38 cellular contexts compared by ENCODE assay signal in genomic region chr7:49137978-49138377, GRCh38.
"Had no signal": no experiment of that assay in that cellular context is flagged by ENCODE, and none has a peak within 500 bp of the region (broad histone marks: within the 10 kb centered on the region; RNA-seq: fewer than 3 reads in every experiment).

No MANE protein-coding gene starts in this region.

- H3K4me3 Mint-ChIP-seq: activated B cell treated with CpG ODN at 0.5 μM for 24 hours; activated CD4-positive, alpha-beta memory T cell treated with anti-CD3 and anti-CD28 coated beads for 36 hours; activated CD4-positive, alpha-beta T cell treated with anti-CD3 and anti-CD28 coated beads, Interleukin-2, amount 10 ng/mL, durations not matched to agents 24 days and 14 days; activated CD8-positive, alpha-beta T cell treated with anti-CD3 and anti-CD28 coated beads for 36 hours; activated naive CD4-positive, alpha-beta T cell treated with anti-CD3 and anti-CD28 coated beads for 36 hours; activated naive CD8-positive, alpha-beta T cell treated with anti-CD3 and anti-CD28 coated beads for 36 hours; activated T-cell treated with anti-CD3 and anti-CD28 coated beads, Interleukin-2, amount 50 U/mL, for 4 hours; activated T-cell treated with anti-CD3 and anti-CD28 coated beads, Interleukin-2, amount 50 U/mL, for 72 hours; activated T-helper 1 cell treated with anti-CD3 and anti-CD28 coated beads, Interleukin-12 subunit alpha, Interleukin-12 subunit beta, Interleukin-2, Interleukin-4 antibody, amounts not matched to agents 30 ng/mL and 10 ng/mL and 1 ng/mL, durations not matched to agents 14 hours and 24 hours and 36 hours; activated T-helper 17 cell treated with anti-CD3 and anti-CD28 coated beads, Interleukin-2, amount 50 U/mL, for 72 hours; central memory CD8-positive, alpha-beta T cell; T-cell; T-helper 17 cell had no signal

- FAIRE-seq: astrocyte, bronchial epithelial cell, TTC549 had no signal

- H3K36me3 ChIP-seq: adrenal gland, brain microvascular endothelial cell, cardiac muscle cell had no signal

- H3K27ac ChIP-seq: adrenal gland, body of pancreas, brain microvascular endothelial cell, cardiac muscle cell, VCaP had no signal

- H3K4me1 Mint-ChIP-seq: activated B cell treated with CpG ODN at 0.5 μM for 24 hours; activated CD4-positive, alpha-beta T cell treated with anti-CD3 and anti-CD28 coated beads, Interleukin-2, amount 10 ng/mL, durations not matched to agents 24 days and 14 days; activated naive CD8-positive, alpha-beta T cell treated with anti-CD3 and anti-CD28 coated beads for 36 hours; activated T-helper 17 cell treated with anti-CD3 and anti-CD28 coated beads, Interleukin-2, amount 50 U/mL, for 72 hours; central memory CD8-positive, alpha-beta T cell; T-cell; T-helper 17 cell had no signal

- H3K27me3 ChIP-seq: adrenal gland, body of pancreas, brain microvascular endothelial cell, cardiac muscle cell had no signal

- DNase-seq: activated B cell treated with CpG ODN at 0.5 μM for 24 hours; activated CD4-positive, alpha-beta memory T cell treated with anti-CD3 and anti-CD28 coated beads for 36 hours; activated CD4-positive, alpha-beta T cell treated with anti-CD3 and anti-CD28 coated beads for 4 hours; activated CD4-positive, alpha-beta T cell treated with anti-CD3 and anti-CD28 coated beads, Interleukin-2, amount 10 ng/mL, durations not matched to agents 24 days and 14 days; activated CD4-positive, alpha-beta T cell treated with anti-CD3 and anti-CD28 coated beads, Interleukin-2, amount 50 U/mL, for 1 hour; activated CD4-positive, alpha-beta T cell treated with anti-CD3 and anti-CD28 coated beads, Interleukin-2, amount 50 U/mL, for 4 hours; activated CD4-positive, CD25-positive, alpha-beta regulatory T cell treated with anti-CD3 and anti-CD28 coated beads, Interleukin-2, amount 50 U/mL, for 72 hours; activated CD8-positive, alpha-beta memory T cell treated with anti-CD3 and anti-CD28 coated beads, Interleukin-2, amount 50 U/mL, for 4 hours; activated CD8-positive, alpha-beta T cell treated with anti-CD3 and anti-CD28 coated beads for 36 hours; activated effector memory CD4-positive, alpha-beta T cell treated with anti-CD3 and anti-CD28 coated beads, Interleukin-2, amount 50 U/mL, for 16 hours; activated gamma-delta T cell treated with Interleukin-2 at 50 U/mL for 16 hours; activated naive CD4-positive, alpha-beta T cell; activated naive CD4-positive, alpha-beta T cell treated with anti-CD3 and anti-CD28 coated beads for 36 hours; activated naive CD4-positive, alpha-beta T cell treated with anti-CD3 and anti-CD28 coated beads, Interleukin-2, amount 50 U/mL, for 16 hours; activated naive CD8-positive, alpha-beta T cell treated with anti-CD3 and anti-CD28 coated beads for 36 hours; activated T-cell treated with anti-CD3 and anti-CD28 coated beads for 4 hours; activated T-cell treated with anti-CD3 and anti-CD28 coated beads, Interleukin-2, amount 50 U/mL, for 1 hour; activated T-cell treated with anti-CD3 and anti-CD28 coated beads, Interleukin-2, amount 50 U/mL, for 4 hours; activated T-cell treated with anti-CD3 and anti-CD28 coated beads, Interleukin-2, amount 50 U/mL, for 72 hours; adrenal gland; amniotic stem cell; aorta; body of pancreas; brain microvascular endothelial cell; caudate nucleus; cerebellar nuclear complex; T-cell; T-helper 17 cell; T1000 had no signal

- H3K36me3 Mint-ChIP-seq: activated CD4-positive, alpha-beta memory T cell treated with anti-CD3 and anti-CD28 coated beads for 36 hours; activated naive CD4-positive, alpha-beta T cell treated with anti-CD3 and anti-CD28 coated beads, Interleukin-2, amount 50 U/mL, for 72 hours; activated naive CD8-positive, alpha-beta T cell treated with anti-CD3 and anti-CD28 coated beads for 36 hours; T-cell had no signal

- H3K9me3 Mint-ChIP-seq: activated CD4-positive, alpha-beta T cell treated with anti-CD3 and anti-CD28 coated beads, Interleukin-2, amount 10 ng/mL, durations not matched to agents 24 days and 14 days; activated naive CD8-positive, alpha-beta T cell treated with anti-CD3 and anti-CD28 coated beads for 36 hours had no signal

- H3K9me3 ChIP-seq: adrenal gland, body of pancreas had no signal

- H3K4me1 ChIP-seq: adrenal gland, body of pancreas had no signal

- H3K27ac Mint-ChIP-seq: activated B cell treated with CpG ODN at 0.5 μM for 24 hours; activated CD4-positive, alpha-beta memory T cell treated with anti-CD3 and anti-CD28 coated beads for 36 hours; activated CD4-positive, alpha-beta T cell treated with anti-CD3 and anti-CD28 coated beads, Interleukin-2, amount 10 ng/mL, durations not matched to agents 24 days and 14 days; activated CD8-positive, alpha-beta T cell treated with anti-CD3 and anti-CD28 coated beads for 36 hours; activated naive CD4-positive, alpha-beta T cell treated with anti-CD3 and anti-CD28 coated beads for 36 hours; activated naive CD4-positive, alpha-beta T cell treated with anti-CD3 and anti-CD28 coated beads, Interleukin-2, amount 50 U/mL, for 72 hours; activated naive CD8-positive, alpha-beta T cell treated with anti-CD3 and anti-CD28 coated beads for 36 hours; activated T-cell treated with anti-CD3 and anti-CD28 coated beads, Interleukin-2, amount 50 U/mL, for 72 hours; activated T-helper 1 cell treated with anti-CD3 and anti-CD28 coated beads, Interleukin-12 subunit alpha, Interleukin-12 subunit beta, Interleukin-2, Interleukin-4 antibody, amounts not matched to agents 30 ng/mL and 10 ng/mL and 1 ng/mL, durations not matched to agents 14 hours and 24 hours and 36 hours; activated T-helper 17 cell treated with anti-CD3 and anti-CD28 coated beads, Interleukin-2, amount 50 U/mL, for 72 hours; T-cell; T-helper 17 cell had no signal

- ATAC-seq: activated CD8-positive, alpha-beta T cell treated with anti-CD3 and anti-CD28 coated beads for 36 hours; activated naive CD4-positive, alpha-beta T cell treated with anti-CD3 and anti-CD28 coated beads, Interleukin-2, amount 50 U/mL, for 72 hours; activated T-cell treated with anti-CD3 and anti-CD28 coated beads, Interleukin-2, amount 50 U/mL, for 4 hours; activated T-cell treated with anti-CD3 and anti-CD28 coated beads, Interleukin-2, amount 50 U/mL, for 72 hours; activated T-helper 17 cell treated with anti-CD3 and anti-CD28 coated beads, Interleukin-2, amount 50 U/mL, for 72 hours; body of pancreas; T-cell; T-helper 17 cell had no signal

- H3K4me3 ChIP-seq: adrenal gland, body of pancreas, cardiac muscle cell had no signal

- H3K27me3 Mint-ChIP-seq: activated B cell treated with CpG ODN at 0.5 μM for 24 hours; activated CD4-positive, alpha-beta memory T cell treated with anti-CD3 and anti-CD28 coated beads for 36 hours; activated CD4-positive, alpha-beta T cell treated with anti-CD3 and anti-CD28 coated beads, Interleukin-2, amount 10 ng/mL, durations not matched to agents 24 days and 14 days; activated CD8-positive, alpha-beta T cell treated with anti-CD3 and anti-CD28 coated beads for 36 hours; activated naive CD8-positive, alpha-beta T cell treated with anti-CD3 and anti-CD28 coated beads for 36 hours; activated T-helper 17 cell treated with anti-CD3 and anti-CD28 coated beads, Interleukin-2, amount 50 U/mL, for 72 hours; central memory CD8-positive, alpha-beta T cell; T-cell; T-helper 17 cell had no signal
